In the genomic region with DNA sequence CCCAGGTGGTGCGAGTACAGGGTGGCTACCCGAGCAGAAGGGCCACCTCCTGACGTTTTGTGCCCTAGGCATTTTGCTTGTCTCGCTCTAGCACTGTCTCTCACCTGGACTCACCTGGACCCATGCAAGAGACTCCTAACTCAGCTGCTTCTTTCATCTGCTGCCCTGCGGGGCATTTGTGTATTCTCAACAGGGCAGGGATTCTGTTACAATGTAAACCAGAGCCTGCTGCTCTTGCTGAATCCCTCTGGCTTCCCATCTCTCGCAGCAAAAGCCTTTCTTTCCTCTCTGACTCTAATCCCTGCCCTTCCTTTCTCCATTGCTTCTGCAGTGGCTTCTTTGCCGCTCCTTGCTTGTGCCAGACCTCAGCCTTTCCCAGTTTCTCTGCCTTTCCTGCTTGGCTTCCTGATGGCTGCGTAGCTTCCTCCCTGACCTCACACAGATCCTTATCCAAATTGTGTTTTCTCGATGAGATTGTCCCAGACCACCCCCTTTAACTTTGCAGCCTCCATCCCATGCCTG, we compare ENCODE assay signal across 1 cellular context.
TF ChIP-seq lines count a peak whose summit lies in the region.

No MANE protein-coding gene starts in this region.

TF ChIP-seq in IMR-90, 13 proteins besides CTCF, POLR2A, EP300 and RAD21:
- TF ChIP-seq MAFK (IDR thresholded peaks at IDR 0.05; ENCODE audit: low read depth, low read length) = no peak
- no peak for TF ChIP-seq BHLHE40 (IDR thresholded peaks at IDR 0.05; ENCODE audit: low read depth, low read length)
- TF ChIP-seq MAZ (IDR thresholded peaks at IDR 0.05; ENCODE audit: borderline replicate concordance, low read depth, low read length) = no peak
- no peak for TF ChIP-seq CHD1 (IDR thresholded peaks at IDR 0.05; ENCODE audit: low read depth, low read length)
- TF ChIP-seq MXI1 (IDR thresholded peaks at IDR 0.05; ENCODE audit: borderline replicate concordance, low read depth, low read length) = no peak
- no peak for TF ChIP-seq RCOR1 (IDR thresholded peaks at IDR 0.05; ENCODE audit: insufficient replicate concordance, low read length)
- no peak for TF ChIP-seq RFX5 (IDR thresholded peaks at IDR 0.05; ENCODE audit: low read depth, low read length)
- TF ChIP-seq FOS (IDR thresholded peaks at IDR 0.05; ENCODE audit: low read depth, low read length) = no peak
- no peak for TF ChIP-seq CEBPB (IDR thresholded peaks at IDR 0.05; ENCODE audit: low read depth, low read length)
- TF ChIP-seq NFE2L2 (IDR thresholded peaks at IDR 0.05; ENCODE audit: low read depth, low read length) = no peak
- TF ChIP-seq, protein P1, sequence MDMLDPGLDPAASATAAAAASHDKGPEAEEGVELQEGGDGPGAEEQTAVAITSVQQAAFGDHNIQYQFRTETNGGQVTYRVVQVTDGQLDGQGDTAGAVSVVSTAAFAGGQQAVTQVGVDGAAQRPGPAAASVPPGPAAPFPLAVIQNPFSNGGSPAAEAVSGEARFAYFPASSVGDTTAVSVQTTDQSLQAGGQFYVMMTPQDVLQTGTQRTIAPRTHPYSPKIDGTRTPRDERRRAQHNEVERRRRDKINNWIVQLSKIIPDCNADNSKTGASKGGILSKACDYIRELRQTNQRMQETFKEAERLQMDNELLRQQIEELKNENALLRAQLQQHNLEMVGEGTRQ (IDR thresholded peaks at IDR 0.05; ENCODE audit: low read depth, low read length) = no peak
